ENCODE assay signal across 20 cellular contexts in genomic region chr2:149857344-149857743, GRCh38.
A peak's percentile ranks its signal among the peaks of the same experiment; 100 is the strongest.
DNase-seq lines count a peak whose midpoint lies in the region; ATAC-seq and TF ChIP-seq lines count a peak whose summit lies in the region.
"Had no signal": no experiment of that assay in that cellular context is flagged by ENCODE, and none has a peak within 500 bp of the region (broad histone marks: within the 10 kb centered on the region; RNA-seq: fewer than 3 reads in every experiment).

No MANE protein-coding gene starts in this region.

- DNase-seq in AG08395 (ENCODE audit: low spot score) (peak; percentile 21), HCEC 1CT (peak; percentile 46), amniotic epithelial cell (ENCODE audit: low read depth) (peak; percentile 57), fibroblast of pulmonary artery (ENCODE audit: low read depth) (peak; percentile 28), COLO829 (ENCODE audit: low spot score) (no peak), Right ventricle myocardium superior (no peak), kidney glomerular epithelial cell (lab: John Stamatoyannopoulos, UW) (no peak)
- DNase-seq: activated CD4-positive, alpha-beta T cell treated with anti-CD3 and anti-CD28 coated beads for 4 hours; activated naive CD8-positive, alpha-beta T cell treated with anti-CD3 and anti-CD28 coated beads for 36 hours; CD8-positive, alpha-beta memory T cell; DMS79; natural killer cell; NCI-H2171 treated with DMSO at 0.1 percent for 48 hours; NCI-H748 treated with DMSO at 0.1 percent for 48 hours; pancreas; SHP77; stimulated activated CD4-positive, alpha-beta T cell treated with anti-CD3 and anti-CD28 coated beads, Interleukin-1b, Interleukin-23, amount 100 ng/mL, for 48 hours; stimulated activated naive CD4-positive, alpha-beta T cell; T-helper 1 cell had no signal

- H3K4me3 ChIP-seq in fibroblast of pulmonary artery (replicated peaks; ENCODE audit: low read depth, low read length), result no peak overlapping the region
- H3K4me3 ChIP-seq: pancreas had no signal

- no peak for ATAC-seq in Right ventricle myocardium superior (ENCODE audit: poor library complexity)
- no peak for ATAC-seq in GM18909 (IDR thresholded peaks at IDR 0.05; ENCODE audit: poor library complexity, unreplicated experiment)
- ATAC-seq: natural killer cell, pancreas had no signal

- no peak for TF ChIP-seq CTCF in fibroblast of pulmonary artery (IDR thresholded peaks at IDR 0.05; ENCODE audit: low read length, missing control alignments)

- intact Hi-C loops in Right ventricle myocardium superior (cut with DNase I), result no loop called here

Comparison
In these comparisons a context has a peak if more than half of its experiments do, and no peak if none do; other contexts are left out.
1. DNase-seq: peak in AG08395 (single experiment), HCEC 1CT (single experiment), amniotic epithelial cell (single experiment) and fibroblast of pulmonary artery (single experiment); none in COLO829 (single experiment), Right ventricle myocardium superior (single experiment) and kidney glomerular epithelial cell (single experiment).